In the genomic region with DNA sequence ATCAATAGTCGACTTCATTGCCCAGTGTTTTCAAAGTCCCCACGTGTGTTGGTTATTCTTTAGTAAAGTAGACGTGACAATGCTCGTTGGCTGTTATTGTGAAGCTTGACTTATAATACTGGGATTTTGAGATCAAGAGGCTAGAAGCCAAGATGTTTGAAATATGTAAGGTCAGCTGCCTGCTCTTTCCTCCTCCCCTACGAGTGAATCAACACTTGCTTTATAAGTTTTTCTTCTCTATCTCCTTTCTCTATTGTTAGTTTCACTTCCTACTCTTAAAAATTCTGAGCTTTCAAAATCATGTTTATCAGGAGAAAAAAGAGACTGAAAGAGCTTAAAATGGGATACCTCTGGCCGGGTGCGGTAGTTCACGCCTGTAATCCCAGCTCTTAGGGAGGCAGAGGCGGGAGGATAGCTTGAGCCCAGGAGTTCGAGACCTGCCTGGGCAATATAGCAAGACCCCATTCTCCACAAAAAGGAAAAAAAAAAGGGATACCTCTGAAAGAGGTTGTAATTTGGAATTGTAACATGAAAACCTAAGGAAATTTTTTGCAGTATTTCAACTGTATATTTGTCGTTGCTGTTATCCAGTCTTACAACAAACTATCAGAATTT, we compare ENCODE assay signal across 15 cellular contexts.
A peak's percentile ranks its signal among the peaks of the same experiment; 100 is the strongest.
DNase-seq lines count a peak whose midpoint lies in the region; ATAC-seq, FAIRE-seq and TF ChIP-seq lines count a peak whose summit lies in the region.
"Had no signal": no experiment of that assay in that cellular context is flagged by ENCODE, and none has a peak within 500 bp of the region (broad histone marks: within the 10 kb centered on the region; RNA-seq: fewer than 3 reads in every experiment).

No MANE protein-coding gene starts in this region.

- H3K79me2 ChIP-seq in GM12878 (ENCODE audit: control insufficient read depth, insufficient read depth, low read length) (no peaks in the 10 kb centered on the region), osteoblast (ENCODE audit: insufficient read depth, low read length) (no peaks in the 10 kb centered on the region)

- in situ Hi-C loops in GM12878 (cut with MboI), result no loop called here

- FAIRE-seq in GM12878 (lab: Jason Lieb, UNC), result no peak
- FAIRE-seq: GM12892 had no signal

- TF ChIP-seq POLR2A in GM12878 (IDR thresholded peaks at IDR 0.05; ENCODE audit: low read depth, low read length), result no peak

- DNase-seq in GM10266 (ENCODE audit: extremely low spot score), result peak; percentile 15
- peak; percentile 43 to 91 for DNase-seq in NOMO-1 (lab: John Stamatoyannopoulos, UW; ENCODE audit: unreplicated experiment in 2 of 2)
- no peak for DNase-seq in GM12878 (ENCODE audit: low read depth, low spot score)
- DNase-seq in osteoblast (ENCODE audit: insufficient read length, low spot score, missing footprints), result no peak
- no peak for DNase-seq in RWPE1 (ENCODE audit: low spot score)
- DNase-seq in retina, result no peak
- DNase-seq: activated CD4-positive, CD25-positive, alpha-beta regulatory T cell treated with anti-CD3 and anti-CD28 coated beads, Interleukin-2, amount 50 U/mL, for 72 hours; activated T-cell treated with anti-CD3 and anti-CD28 coated beads, Interleukin-2, amount 50 U/mL, for 1 hour; cortex of kidney; NCI-H1092 treated with DMSO at 0.1 percent for 48 hours; right lobe of liver had no signal

- SMC1A ChIA-PET in GM12878 (lab: Charles Lee; ENCODE audit: uncharacterized antibody, unreplicated experiment), result interaction anchor here (0.8 to 1.7 kb wide), 8 partner anchors 10 to 216 kb away, joined by 3 to 6 read pairs (median 4); no protein-coding TSS in a partner anchor

- peaks cover 8% of the 10 kb centered on the region for H3K4me1 ChIP-seq in GM12878 (ENCODE audit: control insufficient read depth, insufficient read depth, low read length)
- H3K4me1 ChIP-seq in osteoblast (ENCODE audit: insufficient read depth, low read length), result no peaks in the 10 kb centered on the region

- RAD21 ChIA-PET in GM12878 (lab: Charles Lee; ENCODE audit: unreplicated experiment), result interaction anchor here (0.6 to 2.0 kb wide), 4 partner anchors 59 to 102 kb away, joined by 4 to 9 read pairs (median 4); no protein-coding TSS in a partner anchor

- no peak for TF ChIP-seq EP300 in GM12878 (IDR thresholded peaks at IDR 0.05; ENCODE audit: borderline replicate concordance in 1 of 2, control insufficient read depth in 1 of 2, low read depth in 2 of 2, low read length in 2 of 2)

- H3K27ac ChIP-seq in GM12878 (ENCODE audit: control insufficient read depth, insufficient read depth), result no peak overlapping the region
- H3K27ac ChIP-seq in osteoblast (ENCODE audit: low read depth, low read length), result no peak overlapping the region
- H3K27ac ChIP-seq in RWPE1, result no peak overlapping the region
- H3K27ac ChIP-seq: C4-2B, right lobe of liver had no signal

- no TSS peak for BruUV-seq in GM12878 (replicated peaks; lab: Mats Ljungman, UMichigan)

- POLR2A ChIA-PET in GM12878 (lab: Charles Lee) (no interaction called here), RWPE1 (lab: Yijun Ruan, JAX; ENCODE audit: low non-redundant PET) (no interaction called here)

- no peaks in the 10 kb centered on the region; a peak in 2 of 4 replicates for H3K36me3 ChIP-seq in GM12878 (ENCODE audit: control insufficient read depth in 2 of 2, insufficient read depth in 2 of 2, low read length in 1 of 2)
- no peaks in the 10 kb centered on the region for H3K36me3 ChIP-seq in osteoblast (ENCODE audit: insufficient read depth, low read length)

- intact Hi-C loops in GM12878 (cut with micrococcal nuclease; ENCODE audit: unreplicated experiment), result no loop called here

- H3K4me3 ChIP-seq in GM12878 (no peak overlapping the region), osteoblast (ENCODE audit: insufficient read depth, low read length) (no peak overlapping the region)
- H3K4me3 ChIP-seq: right lobe of liver had no signal

- no peak for TF ChIP-seq RAD21 in GM12878 (IDR thresholded peaks at IDR 0.05; ENCODE audit: insufficient read depth, low read depth, low read length)

- peaks cover 7% of the 10 kb centered on the region for H3K9me3 ChIP-seq in GM12878 (replicated peaks; ENCODE audit: control insufficient read depth, insufficient read depth, low read length)
- H3K9me3 ChIP-seq in osteoblast (ENCODE audit: low read depth, low read length), result no peaks in the 10 kb centered on the region
- H3K9me3 ChIP-seq: right lobe of liver had no signal

- H2AFZ ChIP-seq in GM12878 (ENCODE audit: control insufficient read depth, low read depth, low read length) (no peak overlapping the region), osteoblast (ENCODE audit: low read length) (peak overlapping the region; percentile 63)

- H3K27me3 ChIP-seq in GM12878 (replicated peaks in 1 of 2; ENCODE audit: control insufficient read depth in 2 of 2, insufficient read depth in 2 of 2, low read length in 1 of 2) (no peaks in the 10 kb centered on the region), osteoblast (ENCODE audit: insufficient read depth, low read length) (no peaks in the 10 kb centered on the region)
- H3K27me3 ChIP-seq: right lobe of liver had no signal

- no peak for TF ChIP-seq CTCF in GM10266 (IDR thresholded peaks at IDR 0.05; ENCODE audit: control insufficient read depth, insufficient read depth, low read depth, missing control alignments)
- TF ChIP-seq CTCF in GM12878 (IDR thresholded peaks at IDR 0.05 in 2 of 3, conservative IDR thresholded peaks at IDR 0.05 in 1 of 3; ENCODE audit: control insufficient read depth in 2 of 3, extremely low read depth in 1 of 3, insufficient read depth in 1 of 3, low read depth in 3 of 3, low read length in 3 of 3), result no peak
- TF ChIP-seq CTCF in osteoblast (IDR thresholded peaks at IDR 0.05; ENCODE audit: extremely low read depth, low read depth, low read length), result no peak
- TF ChIP-seq CTCF in RWPE1 (conservative IDR thresholded peaks at IDR 0.05; ENCODE audit: low read depth), result no peak

- WGBS in GM12878 (ENCODE audit: insufficient coverage, insufficient replicate concordance, low lambda C conversion rate, missing lambda C conversion rate), result 63% methylated on average over 11 of the region's 11 CpGs

- H3K4me2 ChIP-seq in GM12878 (ENCODE audit: control insufficient read depth, insufficient read depth) (peak overlapping the region; percentile 18; the same call in 1 of the 2 replicates), osteoblast (ENCODE audit: insufficient read depth, low read length) (peak overlapping the region; percentile 19)

- H4K20me1 ChIP-seq in GM12878 (ENCODE audit: control insufficient read depth, insufficient read depth), result no peaks in the 10 kb centered on the region
- no peaks in the 10 kb centered on the region for H4K20me1 ChIP-seq in osteoblast (ENCODE audit: insufficient read depth, low read length)

- ATAC-seq in GM12878 (peak; percentile 65), SK-N-SH treated with all-trans-retinoic acid at 6 μM for 48 hours (no peak), HG02642 (IDR thresholded peaks at IDR 0.05; ENCODE audit: poor library complexity, unreplicated experiment) (no peak)

- CTCF ChIA-PET in GM12878 (lab: Yijun Ruan, JAX), result interaction anchor here (1.3 kb wide), 1 partner anchor 48 kb away, joined by 4 read pairs; no protein-coding TSS in a partner anchor
- CTCF ChIA-PET in RWPE1 (lab: Yijun Ruan, JAX), result interaction anchor here (0.7 kb wide), 1 partner anchor 200 kb away, joined by 3 read pairs; no protein-coding TSS in a partner anchor

- H3K9ac ChIP-seq in GM12878 (ENCODE audit: control insufficient read depth, insufficient read depth, low read length), result no peak overlapping the region

TF ChIP-seq in GM12878, 131 proteins besides CTCF, POLR2A, EP300 and RAD21 (continues in another document):
- TF ChIP-seq, protein P1, sequence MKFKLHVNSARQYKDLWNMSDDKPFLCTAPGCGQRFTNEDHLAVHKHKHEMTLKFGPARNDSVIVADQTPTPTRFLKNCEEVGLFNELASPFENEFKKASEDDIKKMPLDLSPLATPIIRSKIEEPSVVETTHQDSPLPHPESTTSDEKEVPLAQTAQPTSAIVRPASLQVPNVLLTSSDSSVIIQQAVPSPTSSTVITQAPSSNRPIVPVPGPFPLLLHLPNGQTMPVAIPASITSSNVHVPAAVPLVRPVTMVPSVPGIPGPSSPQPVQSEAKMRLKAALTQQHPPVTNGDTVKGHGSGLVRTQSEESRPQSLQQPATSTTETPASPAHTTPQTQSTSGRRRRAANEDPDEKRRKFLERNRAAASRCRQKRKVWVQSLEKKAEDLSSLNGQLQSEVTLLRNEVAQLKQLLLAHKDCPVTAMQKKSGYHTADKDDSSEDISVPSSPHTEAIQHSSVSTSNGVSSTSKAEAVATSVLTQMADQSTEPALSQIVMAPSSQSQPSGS (IDR thresholded peaks at IDR 0.05; ENCODE audit: low read length), result no peak
- peak; percentile 29; the same call in 1 of the 2 replicates for TF ChIP-seq IKZF1 (conservative IDR thresholded peaks at IDR 0.05)
- no peak for TF ChIP-seq NR2C1 (IDR thresholded peaks at IDR 0.05)
- TF ChIP-seq SPI1 (IDR thresholded peaks at IDR 0.05; ENCODE audit: borderline replicate concordance, insufficient read depth, low read depth, low read length), result peak; percentile 81
- TF ChIP-seq IKZF2 (IDR thresholded peaks at IDR 0.05), result peak; percentile 16 to 30; a peak in 1 of 4 replicates
- no peak for TF ChIP-seq ESRRA (IDR thresholded peaks at IDR 0.05; ENCODE audit: low read length)
- no peak for TF ChIP-seq EZH2 (IDR thresholded peaks at IDR 0.05; ENCODE audit: borderline replicate concordance, control insufficient read depth, low read depth, low read length)

TF ChIP-seq in SK-N-SH treated with all-trans-retinoic acid at 6 μM for 48 hours, 23 proteins besides CTCF, POLR2A, EP300 and RAD21 (continues in another document):
- no peak for TF ChIP-seq ESRRG (CRISPR knock-in tag; IDR thresholded peaks at IDR 0.05)
- no peak for TF ChIP-seq TOX (CRISPR knock-in tag; IDR thresholded peaks at IDR 0.05; ENCODE audit: borderline replicate concordance)

Comparison
In these comparisons a context has a peak if more than half of its experiments do, and no peak if none do; other contexts are left out.
1. DNase-seq: peak in GM10266 (single experiment) and NOMO-1 (2 of 2); none in GM12878 (single experiment), osteoblast (single experiment), RWPE1 (single experiment) and retina (single experiment).